In the genomic region with DNA sequence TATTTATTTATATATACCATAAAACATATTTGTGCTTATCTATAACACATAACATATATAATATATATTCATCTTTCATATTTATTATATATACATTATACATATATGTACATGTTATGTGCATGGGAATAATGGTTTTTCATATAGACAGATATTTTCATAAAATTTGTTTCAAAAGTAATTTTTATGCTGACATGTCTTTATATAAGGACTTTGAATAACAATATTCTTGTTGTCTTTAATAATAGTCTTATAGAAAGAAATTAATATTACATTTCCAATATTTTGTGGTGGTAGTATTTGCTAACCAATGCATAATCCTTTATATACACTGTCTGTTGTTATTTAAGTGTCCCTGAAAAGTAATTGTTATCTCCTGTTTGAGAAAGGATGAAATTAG, we compare ENCODE assay signal across 24 cellular contexts. TPM values are rescaled to one million over a fixed set of nuclear protein-coding genes. Genes with fewer than 3 reads are reported as not detected.
DNase-seq lines count a peak whose midpoint lies in the region; ATAC-seq, FAIRE-seq and TF ChIP-seq lines count a peak whose summit lies in the region.
"Had no signal": no experiment of that assay in that cellular context is flagged by ENCODE, and none has a peak within 500 bp of the region (broad histone marks: within the 10 kb centered on the region; RNA-seq: fewer than 3 reads in every experiment).

No MANE protein-coding gene starts in this region.

- no TSS peak for BruUV-seq in K562 (replicated peaks; lab: Mats Ljungman, UMichigan)

- intact Hi-C loops in K562 (cut with micrococcal nuclease) (no loop called here), pancreas (cut with DNase I) (no loop called here), ovary (cut with DNase I) (no loop called here)

- no peak for TF ChIP-seq POLR2A in K562 (conservative IDR thresholded peaks at IDR 0.05)
- no peak for TF ChIP-seq POLR2A in ovary (IDR thresholded peaks at IDR 0.05)

- H3K9me3 ChIP-seq in K562 (replicated peaks; ENCODE audit: control insufficient read depth, insufficient read depth, low read depth, low read length) (0 out of 2 replicates have a peak, but pooled peaks cover 2% of the 10 kb centered on the region), pancreas (no peaks in the 10 kb centered on the region), ovary (no peaks in the 10 kb centered on the region)
- H3K9me3 ChIP-seq: BE2C; BLaER1 treated with 17β-estradiol and CSF1 and Interleukin-3, amounts not matched to agents 10 nM and 100 nM; Caco-2 had no signal

- no peaks in the 10 kb centered on the region for H3K79me2 ChIP-seq in K562 (ENCODE audit: control insufficient read depth, insufficient read depth, low read length)

- DNase-seq in K562 (ENCODE audit: extremely low read depth in 1 of 4, low spot score in 3 of 4): no peak
- no peak for DNase-seq in pancreas
- DNase-seq in ovary: no peak
- no peak for DNase-seq in NCI-H748 treated with DMSO at 0.1 percent for 48 hours (lab: John Stamatoyannopoulos, UW)
- DNase-seq in ecto neural progenitor cell (ENCODE audit: low spot score): no peak
- DNase-seq: 8988T; ACHN; AML-193; BE2C; Caco-2; CD4-positive, alpha-beta T cell; DMS153; DND-41; GDM1; H9 had no signal

- TF ChIP-seq CTCF in K562 (IDR thresholded peaks at IDR 0.05 in 2 of 3, conservative IDR thresholded peaks at IDR 0.05 in 1 of 3; ENCODE audit: insufficient read depth in 2 of 3, low read depth in 1 of 3, low read length in 3 of 3) (no peak), pancreas (IDR thresholded peaks at IDR 0.05) (no peak), ovary (IDR thresholded peaks at IDR 0.05) (no peak)

- H3K4me3 ChIP-seq in K562 (no peak overlapping the region), pancreas (no peak overlapping the region), ovary (no peak overlapping the region)
- H3K4me3 ChIP-seq: BLaER1 treated with 17β-estradiol and CSF1 and Interleukin-3, amounts not matched to agents 10 nM and 100 nM; GM12878; GM23338 had no signal

- no peak overlapping the region for H3K4me2 ChIP-seq in K562 (ENCODE audit: insufficient read depth, low read length)
- H3K4me2 ChIP-seq: BLaER1 treated with 17β-estradiol and CSF1 and Interleukin-3, amounts not matched to agents 10 nM and 100 nM; GM23338 had no signal

- H3K27ac ChIP-seq in K562 (ENCODE audit: extremely low read depth, low read depth, low read length) (no peak overlapping the region), pancreas (no peak overlapping the region), ovary (no peak overlapping the region)
- H3K27ac ChIP-seq: BLaER1 treated with 17β-estradiol and CSF1 and Interleukin-3, amounts not matched to agents 10 nM and 100 nM had no signal

- no peaks in the 10 kb centered on the region for H3K27me3 ChIP-seq in K562 (ENCODE audit: control insufficient read depth in 2 of 2, insufficient read depth in 2 of 2, low read length in 2 of 2)
- H3K27me3 ChIP-seq in pancreas: no peaks in the 10 kb centered on the region
- H3K27me3 ChIP-seq in ovary: no peaks in the 10 kb centered on the region
- H3K27me3 ChIP-seq: BE2C; BLaER1 treated with 17β-estradiol and CSF1 and Interleukin-3, amounts not matched to agents 10 nM and 100 nM had no signal

- H3K9ac ChIP-seq in K562 (ENCODE audit: insufficient read depth in 1 of 2, low read depth in 2 of 2, low read length in 2 of 2): no peak overlapping the region
- H3K9ac ChIP-seq: BLaER1 treated with 17β-estradiol and CSF1 and Interleukin-3, amounts not matched to agents 10 nM and 100 nM had no signal

- no peaks in the 10 kb centered on the region for H3K9me1 ChIP-seq in K562 (ENCODE audit: control insufficient read depth, insufficient read depth, low read length)

- in situ Hi-C loops in K562 (cut with MboI): no loop called here

- no peak for ATAC-seq in K562
- ATAC-seq in pancreas: no peak
- ATAC-seq: GM12878, GM23338, HCT116 had no signal

- POLR2A ChIA-PET in K562 (lab: Yijun Ruan, JAX): no interaction called here

- H4K20me1 ChIP-seq in K562 (replicated peaks; ENCODE audit: control insufficient read depth, insufficient read depth, low read length): no peaks in the 10 kb centered on the region
- H4K20me1 ChIP-seq: BLaER1 treated with 17β-estradiol and CSF1 and Interleukin-3, amounts not matched to agents 10 nM and 100 nM had no signal

- TF ChIP-seq RAD21 in K562 (CRISPR knock-in tag; conservative IDR thresholded peaks at IDR 0.05 in 1 of 2, IDR thresholded peaks at IDR 0.05 in 1 of 2): no peak

- FAIRE-seq in A204.1 (lab: Jason Lieb, UNC) (peak; percentile 96), G401.6 (lab: Jason Lieb, UNC) (peak; percentile 6), K562 (lab: Jason Lieb, UNC) (no peak), pancreas (lab: Jason Lieb, UNC) (peak; percentile 20)
- FAIRE-seq: GM12878, GM18507 had no signal

- H3K36me3 ChIP-seq in K562 (ENCODE audit: control insufficient read depth, insufficient read depth, low read length) (no peaks in the 10 kb centered on the region), pancreas (no peaks in the 10 kb centered on the region), ovary (no peaks in the 10 kb centered on the region)
- H3K36me3 ChIP-seq: BE2C; BLaER1 treated with 17β-estradiol and CSF1 and Interleukin-3, amounts not matched to agents 10 nM and 100 nM had no signal

- H2AFZ ChIP-seq in K562 (ENCODE audit: low read depth, low read length): no peak overlapping the region
- H2AFZ ChIP-seq: GM23338 had no signal

- H3K4me1 ChIP-seq in K562 (replicated peaks in 1 of 2; ENCODE audit: control insufficient read depth in 2 of 2, insufficient read depth in 2 of 2, low read length in 2 of 2) (no peaks in the 10 kb centered on the region), pancreas (peaks cover 0 to 4% (median 0%) of the 10 kb centered on the region in 3 donors), ovary (ENCODE audit: insufficient read depth) (no peaks in the 10 kb centered on the region)
- H3K4me1 ChIP-seq: BE2C; BLaER1 treated with 17β-estradiol and CSF1 and Interleukin-3, amounts not matched to agents 10 nM and 100 nM; Caco-2 had no signal

- TF ChIP-seq EP300 in K562 (IDR thresholded peaks at IDR 0.05; ENCODE audit: low read length) (no peak), ovary (IDR thresholded peaks at IDR 0.05) (no peak)

- CTCF ChIA-PET in K562 (lab: Yijun Ruan, JAX; ENCODE audit: low intra/inter-chr PET ratio): no interaction called here

TF ChIP-seq in K562, 482 proteins besides CTCF, POLR2A, EP300 and RAD21:
- TF ChIP-seq HNRNPL (IDR thresholded peaks at IDR 0.05; ENCODE audit: low read depth, low read length) (no peak), ZNF316 (IDR thresholded peaks at IDR 0.05) (peak; percentile 71), KDM2B (CRISPR knock-in tag; IDR thresholded peaks at IDR 0.05) (no peak)

RNA-seq across cellular contexts. Expression of a gene that starts 49.6 kb away (rescaled TPM):
- not detected in 2 replicates for total RNA-seq in K562 (2011; cell fraction: chromatin; rRNA removed; ENCODE audit: low replicate concordance)
- not detected in 2 replicates for total RNA-seq in K562 (2011; cell fraction: nucleolus; rRNA removed)
- not detected in 2 replicates for total RNA-seq in K562 (2011; cell fraction: nucleoplasm; rRNA removed)
- total RNA-seq in K562 (2014; rRNA removed) (not detected in 2 replicates), K562 (2014; rRNA removed; fragmentation: Illumina TruSeq; extraction: Trizol) (not detected in 2 replicates), K562 (2015; rRNA removed; fragmentation: Illumina TruSeq; extraction: Trizol) (not detected in 2 replicates), K562 (2021) (not detected in 2 replicates), pancreas (under 1 TPM in 2 of 6 donors, not detected in 4; 0.06 TPM), ovary (under 1 TPM in 1 of 7 donors, not detected in 6; under 0.01 TPM)
- polyA plus RNA-seq in K562 (2011; rRNA removed) (not detected in 2 replicates), K562 (2014; fragmentation: Illumina TruSeq; extraction: Trizol) (not detected in 2 replicates), K562 (2014; fragmentation: Nextera tagmentation; extraction: Ambion mirVana) (not detected), K562 (2014; rRNA removed) (not detected in 2 replicates), pancreas (under 1 TPM in 1 of 2 donors, not detected in 1; 0.02 TPM), ovary (under 1 TPM in 1 of 2 donors, not detected in 1; 0.03 TPM)
- polyA plus RNA-seq in K562 (2011; cell fraction: cytosol; rRNA removed): not detected in 2 replicates
- polyA plus RNA-seq in K562 (2011; cell fraction: nucleus; rRNA removed): not detected in 2 replicates
- not detected in 2 replicates for polyA plus RNA-seq in K562 (2012)
- not detected in 2 replicates for polyA minus RNA-seq in K562 (2011; rRNA and poly(A)+ RNA removed)
- not detected in 2 replicates for polyA minus RNA-seq in K562 (2011; cell fraction: cytosol; rRNA and poly(A)+ RNA removed)
- polyA minus RNA-seq in K562 (2011; cell fraction: nucleus; rRNA and poly(A)+ RNA removed): not detected in 2 replicates
- total RNA-seq: Caco-2; CD4-positive, alpha-beta T cell; GM12878; H4; H9 had no signal
- polyA plus RNA-seq: CD14-positive monocyte, GM12878 had no signal
